8 cellular contexts compared by ENCODE assay signal in the genomic region with DNA sequence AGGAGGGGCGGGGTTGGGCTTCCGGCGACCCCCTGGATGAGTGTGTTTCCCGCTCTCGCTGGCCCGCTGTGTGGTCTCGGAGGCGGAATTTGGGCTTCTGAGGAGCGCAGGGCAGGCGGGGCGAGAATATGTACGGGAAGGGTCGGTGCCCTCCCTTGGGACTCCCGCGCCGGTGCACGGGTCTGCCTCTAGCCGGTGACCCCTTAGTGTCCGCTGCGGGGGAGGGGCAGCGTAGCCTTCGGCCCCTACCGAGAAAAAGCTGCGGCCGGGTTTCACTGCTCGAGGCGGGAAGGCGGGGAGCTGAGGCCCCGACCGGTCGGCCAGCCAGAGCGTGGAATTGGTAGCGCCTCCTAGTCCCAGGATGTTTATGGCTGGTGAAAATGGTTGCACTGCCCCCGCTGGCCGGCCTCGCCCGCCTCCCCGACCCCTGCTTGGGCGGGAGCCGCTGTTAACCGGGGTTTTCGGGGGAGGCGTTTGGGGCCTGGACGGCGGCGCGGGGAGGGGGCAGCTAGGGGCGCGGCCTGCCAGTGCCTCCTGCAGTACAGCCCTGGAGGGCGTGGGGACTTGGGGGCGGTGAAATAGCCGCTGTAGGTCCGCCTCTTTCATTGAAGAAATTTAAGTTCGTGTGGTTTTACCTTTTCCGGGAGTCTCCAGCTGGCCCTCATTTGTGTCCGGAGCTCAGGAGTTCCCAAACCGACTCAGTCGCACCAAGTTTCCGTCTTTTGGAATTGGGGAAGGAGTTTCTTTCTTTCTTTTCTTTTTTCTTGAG. TPM values are rescaled to one million over a fixed set of nuclear protein-coding genes. Genes with fewer than 3 reads are reported as not detected.
DNase-seq lines count a peak whose midpoint lies in the region; ATAC-seq and TF ChIP-seq lines count a peak whose summit lies in the region.

Gene UGP2 (plus strand): TSS at position 643 of the 769 bp plus-strand sequence. CDS start 290 bp downstream, outside the sequence.

- TF ChIP-seq CTCF in AG09309 (IDR thresholded peaks at IDR 0.05; ENCODE audit: control insufficient read depth, insufficient read depth, low read depth, low read length, missing control alignments), result no peak

- ATAC-seq in GM19023 (IDR thresholded peaks at IDR 0.05; ENCODE audit: unreplicated experiment) (peak; percentile 64), HG03342 (IDR thresholded peaks at IDR 0.05; ENCODE audit: unreplicated experiment) (peak; percentile 57)

- H3K4me3 ChIP-seq in AG09309 (ENCODE audit: control insufficient read depth, low read depth, low read length), result peak within 1 kb of the TSS; percentile 97

- DNase-seq in AG09309 (ENCODE audit: low read depth), result peak; percentile 81
- peak; percentile 81 for DNase-seq in NCI-H460 (ENCODE audit: extremely low read depth, low read depth)
- peak; percentile 81 for DNase-seq in activated CD4-positive, CD25-positive, alpha-beta regulatory T cell treated with anti-CD3 and anti-CD28 coated beads, Interleukin-2, amount 50 U/mL, for 72 hours
- peak; percentile 58 for DNase-seq in cerebellum (ENCODE audit: low spot score)
- DNase-seq in kidney glomerular epithelial cell (lab: John Stamatoyannopoulos, UW), result peak; percentile 76
- DNase-seq in stimulated activated CD4-positive, alpha-beta T cell treated with anti-CD3 and anti-CD28 coated beads, Interleukin-1b, Interleukin-23, amount 100 ng/mL, for 4 hours (ENCODE audit: low read depth in 2 of 2), result peak; percentile 60 to 72

RNA-seq across cellular contexts. Expression of gene UGP2, which starts in this region (rescaled TPM):
- total RNA-seq in NCI-H460 (2014; rRNA removed; shearing (Covaris generic)), result 84.8 and 86.5 TPM in 2 replicates
- 28.0 and 49.3 TPM in 2 replicates for polyA plus RNA-seq in NCI-H460 (2014; cell fraction: nucleus; rRNA removed)
- 52.9 TPM for total RNA-seq in cerebellum

Comparison
In these comparisons a context has a peak if more than half of its experiments do, and no peak if none do; other contexts are left out.
1. Peak in every context shown above with its lines: DNase-seq, ATAC-seq and H3K4me3 ChIP-seq.